17 cellular contexts compared by ENCODE assay signal in genomic region chr2:43448822-43449110, GRCh38.
"Had no signal": no experiment of that assay in that cellular context is flagged by ENCODE, and none has a peak within 500 bp of the region (broad histone marks: within the 10 kb centered on the region; RNA-seq: fewer than 3 reads in every experiment).

No MANE protein-coding gene starts in this region.

- H3K27me3 ChIP-seq: pancreas, testis had no signal

- H3K9me3 Mint-ChIP-seq: activated naive CD4-positive, alpha-beta T cell treated with anti-CD3 and anti-CD28 coated beads, Interleukin-2, amount 10 ng/mL, durations not matched to agents 7 days and 5 days; stimulated activated naive CD8-positive, alpha-beta T cell treated with anti-CD3 and anti-CD28 coated beads, Interleukin-15, amount 100 ng/mL, for 72 hours had no signal

- DNase-seq: activated CD4-positive, alpha-beta T cell treated with anti-CD3 and anti-CD28 coated beads for 4 hours; activated CD8-positive, alpha-beta memory T cell treated with anti-CD3 and anti-CD28 coated beads for 24 hours; activated naive CD4-positive, alpha-beta T cell treated with anti-CD3 and anti-CD28 coated beads, Interleukin-2, amount 10 ng/mL, durations not matched to agents 7 days and 5 days; caudate nucleus; cortex of kidney; effector memory CD8-positive, alpha-beta T cell; erythroblast; left colon; pancreas; stimulated activated CD4-positive, alpha-beta T cell treated with anti-CD3 and anti-CD28 coated beads, Interleukin-4, amount 100 ng/mL, for 1 hour; stimulated activated CD8-positive, alpha-beta memory T cell treated with anti-CD3 and anti-CD28 coated beads, Interleukin-4, amount 100 ng/mL, for 48 hours; stimulated activated naive CD8-positive, alpha-beta T cell treated with anti-CD3 and anti-CD28 coated beads, Interleukin-15, amount 100 ng/mL, for 72 hours; T-helper 1 cell; testis; WERI-Rb-1 had no signal

- H3K4me1 ChIP-seq: pancreas had no signal

- H3K27ac Mint-ChIP-seq: activated naive CD4-positive, alpha-beta T cell treated with anti-CD3 and anti-CD28 coated beads, Interleukin-2, amount 10 ng/mL, durations not matched to agents 7 days and 5 days; natural killer cell treated with Interleukin-12 subunit alpha and Interleukin-12 subunit beta and Interleukin-15 and Interleukin-18, amount 100 ng/mL, for 72 hours had no signal

- ATAC-seq: effector memory CD8-positive, alpha-beta T cell; left colon; natural killer cell treated with Interleukin-12 subunit alpha and Interleukin-12 subunit beta and Interleukin-15 and Interleukin-18, amount 100 ng/mL, for 72 hours; pancreas; stimulated activated naive CD8-positive, alpha-beta T cell treated with anti-CD3 and anti-CD28 coated beads, Interleukin-15, amount 100 ng/mL, for 72 hours had no signal

- H3K4me3 Mint-ChIP-seq: activated naive CD4-positive, alpha-beta T cell treated with anti-CD3 and anti-CD28 coated beads, Interleukin-2, amount 10 ng/mL, durations not matched to agents 7 days and 5 days; effector memory CD8-positive, alpha-beta T cell; natural killer cell treated with Interleukin-12 subunit alpha and Interleukin-12 subunit beta and Interleukin-15 and Interleukin-18, amount 100 ng/mL, for 72 hours; stimulated activated naive CD8-positive, alpha-beta T cell treated with anti-CD3 and anti-CD28 coated beads, Interleukin-15, amount 100 ng/mL, for 72 hours had no signal

- H3K36me3 ChIP-seq: pancreas had no signal

- H3K27me3 Mint-ChIP-seq: activated naive CD4-positive, alpha-beta T cell treated with anti-CD3 and anti-CD28 coated beads, Interleukin-2, amount 10 ng/mL, durations not matched to agents 7 days and 5 days; effector memory CD8-positive, alpha-beta T cell; natural killer cell treated with Interleukin-12 subunit alpha and Interleukin-12 subunit beta and Interleukin-15 and Interleukin-18, amount 100 ng/mL, for 72 hours; stimulated activated naive CD8-positive, alpha-beta T cell treated with anti-CD3 and anti-CD28 coated beads, Interleukin-15, amount 100 ng/mL, for 72 hours had no signal

- H3K9me3 ChIP-seq: pancreas, testis had no signal

- H3K27ac ChIP-seq: pancreas, testis, WERI-Rb-1 had no signal

- H3K4me1 Mint-ChIP-seq: stimulated activated naive CD8-positive, alpha-beta T cell treated with anti-CD3 and anti-CD28 coated beads, Interleukin-15, amount 100 ng/mL, for 72 hours had no signal

- H3K4me3 ChIP-seq: lung, pancreas, testis had no signal
